Comparison of ENCODE assay signal across 8 cellular contexts in genomic region chr3:168061332-168061996, GRCh38. TPM values are rescaled to one million over a fixed set of nuclear protein-coding genes. Genes with fewer than 3 reads are reported as not detected.
A peak's percentile ranks its signal among the peaks of the same experiment; 100 is the strongest.
DNase-seq lines count a peak whose midpoint lies in the region; ATAC-seq and TF ChIP-seq lines count a peak whose summit lies in the region.

No MANE protein-coding gene starts in this region.

- H3K9me3 ChIP-seq in breast epithelium, result no peaks in the 10 kb centered on the region

- intact Hi-C loops in breast epithelium (cut with DNase I; ENCODE audit: low total_unique reads), result no loop called here

- no peaks in the 10 kb centered on the region for H3K4me1 ChIP-seq in breast epithelium

- ATAC-seq in GM19467 (IDR thresholded peaks at IDR 0.05; ENCODE audit: unreplicated experiment) (peak; percentile 77), HG03196 (IDR thresholded peaks at IDR 0.05; ENCODE audit: unreplicated experiment) (peak; percentile 89)

- peaks cover 28% of the 10 kb centered on the region for H3K4me1 Mint-ChIP-seq in chondrocyte (ENCODE audit: low read depth)

- no peak for TF ChIP-seq POLR2A in breast epithelium (IDR thresholded peaks at IDR 0.05)

- no peaks in the 10 kb centered on the region for H3K27me3 ChIP-seq in breast epithelium

- peak; percentile 31 for TF ChIP-seq CTCF in chondrocyte (IDR thresholded peaks at IDR 0.05)
- no peak for TF ChIP-seq CTCF in breast epithelium (IDR thresholded peaks at IDR 0.05)

- H3K27ac ChIP-seq in breast epithelium, result no peak overlapping the region

- no peaks in the 10 kb centered on the region for H3K36me3 Mint-ChIP-seq in chondrocyte (ENCODE audit: low read depth)

- H3K9me3 Mint-ChIP-seq in chondrocyte (ENCODE audit: low read depth), result no peaks in the 10 kb centered on the region

- no peaks in the 10 kb centered on the region for H3K27me3 Mint-ChIP-seq in chondrocyte (ENCODE audit: low read depth)

- no peak overlapping the region for H3K4me3 ChIP-seq in breast epithelium

- no peak overlapping the region for H3K27ac Mint-ChIP-seq in chondrocyte (ENCODE audit: unreplicated experiment)

- no peaks in the 10 kb centered on the region for H3K36me3 ChIP-seq in breast epithelium

- H3K4me3 Mint-ChIP-seq in chondrocyte (ENCODE audit: unreplicated experiment), result no peak overlapping the region

- DNase-seq in EH (ENCODE audit: low read depth), result peak; percentile 31
- DNase-seq in chondrocyte (ENCODE audit: low spot score), result no peak
- DNase-seq in NCI-H1048 (lab: John Stamatoyannopoulos, UW), result no peak
- DNase-seq in breast epithelium (ENCODE audit: low spot score in 2 of 2), result no peak
- no peak for DNase-seq in NCI-H2171 (lab: John Stamatoyannopoulos, UW)
- no peak for DNase-seq in DMS53 treated with DMSO at 0.1 percent for 48 hours (lab: John Stamatoyannopoulos, UW; ENCODE audit: unreplicated experiment)

RNA-seq across cellular contexts. Expression of gene GOLIM4, which starts 34.3 kb away (rescaled TPM):
- total RNA-seq in chondrocyte (46.3 to 67.1 TPM (median 47.6 TPM) in 3 replicates), breast epithelium (10 to 100 TPM; 21.4 to 34.9 (median 33.8) TPM)
